Comparison of ENCODE assay signal across 1 cellular context in genomic region chr4:86935833-86936721, GRCh38.
TF ChIP-seq lines count a peak whose summit lies in the region.

No MANE protein-coding gene starts in this region.

TF ChIP-seq in K562, 482 proteins besides CTCF, POLR2A, EP300 and RAD21 (continues in another document):
- TF ChIP-seq ZNF318 (IDR thresholded peaks at IDR 0.05; ENCODE audit: borderline replicate concordance in 1 of 2, low read depth in 1 of 2) (no peak), TCF7 (IDR thresholded peaks at IDR 0.05; ENCODE audit: borderline replicate concordance) (no peak), ZFP30 (CRISPR knock-in tag; IDR thresholded peaks at IDR 0.05; ENCODE audit: borderline replicate concordance) (no peak), MBD1 (CRISPR knock-in tag; IDR thresholded peaks at IDR 0.05) (no peak), SMARCE1 (IDR thresholded peaks at IDR 0.05) (peak; percentile 63), TEAD1 (CRISPR knock-in tag; IDR thresholded peaks at IDR 0.05) (peak in 1 of 2 experiments; percentile 65; a peak in 2 of 4 replicates), GABPB1 (CRISPR knock-in tag; IDR thresholded peaks at IDR 0.05) (no peak), BHLHE40 (IDR thresholded peaks at IDR 0.05; ENCODE audit: low read length) (peak; percentile 79), ZBTB40 (IDR thresholded peaks at IDR 0.05) (peak; percentile 39; the same call in 1 of the 2 replicates), ZBTB40 (CRISPR knock-in tag; IDR thresholded peaks at IDR 0.05) (no peak), SMARCA4 (IDR thresholded peaks at IDR 0.05) (peak; percentile 58; the same call in 1 of the 2 replicates), NUFIP1 (IDR thresholded peaks at IDR 0.05; ENCODE audit: partially characterized antibody) (no peak), CBFA2T3 (IDR thresholded peaks at IDR 0.05) (peak; percentile 60), NR3C1 (CRISPR knock-in tag; IDR thresholded peaks at IDR 0.05) (no peak), ZNF766 (CRISPR knock-in tag; conservative IDR thresholded peaks at IDR 0.05) (no peak), ZNF197 (CRISPR knock-in tag; IDR thresholded peaks at IDR 0.05; ENCODE audit: low read depth) (no peak), PTBP1 (IDR thresholded peaks at IDR 0.05; ENCODE audit: low read depth, low read length) (no peak), USF1 (CRISPR knock-in tag; IDR thresholded peaks at IDR 0.05) (no peak), LARP7 (IDR thresholded peaks at IDR 0.05) (no peak), RNF219 (CRISPR knock-in tag; IDR thresholded peaks at IDR 0.05) (no peak), IRF9 (tag; IDR thresholded peaks at IDR 0.05) (no peak), CC2D1A (IDR thresholded peaks at IDR 0.05) (no peak), PRMT5 (CRISPR knock-in tag; IDR thresholded peaks at IDR 0.05) (no peak), FOS (IDR thresholded peaks at IDR 0.05; ENCODE audit: extremely low read depth, insufficient read length) (peak; percentile 44), NKRF (IDR thresholded peaks at IDR 0.05; ENCODE audit: borderline replicate concordance) (no peak; the same call in 1 of the 2 replicates)
